In the genomic region with DNA sequence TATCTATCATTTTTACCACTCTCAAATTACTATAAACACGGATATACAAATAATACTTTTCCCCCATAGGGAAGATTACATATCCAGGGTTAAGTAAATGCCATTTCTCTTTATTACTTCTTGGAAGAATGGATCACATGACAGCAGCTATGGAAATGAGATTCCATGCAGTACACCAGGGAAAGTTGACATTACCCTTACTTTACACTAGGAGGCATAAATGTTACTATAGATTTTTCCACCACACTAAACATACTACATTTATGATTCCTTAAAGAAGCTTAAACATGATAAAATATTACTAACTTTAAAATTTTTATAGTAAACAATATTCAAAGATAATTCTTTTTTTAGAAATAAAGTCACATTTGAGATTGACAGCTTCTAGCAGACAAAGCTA, we compare ENCODE assay signal across 8 cellular contexts.
A peak's percentile ranks its signal among the peaks of the same experiment; 100 is the strongest.
DNase-seq lines count a peak whose midpoint lies in the region; ATAC-seq, FAIRE-seq and TF ChIP-seq lines count a peak whose summit lies in the region.
"Had no signal": no experiment of that assay in that cellular context is flagged by ENCODE, and none has a peak within 500 bp of the region (broad histone marks: within the 10 kb centered on the region; RNA-seq: fewer than 3 reads in every experiment).

No MANE protein-coding gene starts in this region.

- H3K4me2 ChIP-seq in KMS-11: no peak overlapping the region

- H2AFZ ChIP-seq in KMS-11 (ENCODE audit: low read depth): no peak overlapping the region

- no peak overlapping the region for H3K27ac ChIP-seq in KMS-11

- no peaks in the 10 kb centered on the region for H3K36me3 ChIP-seq in KMS-11 (ENCODE audit: insufficient read depth)

- no peak overlapping the region for H3K9ac ChIP-seq in KMS-11

- ATAC-seq in GM18520 (IDR thresholded peaks at IDR 0.05; ENCODE audit: unreplicated experiment): peak; percentile 53

- peak; percentile 7 to 35 for DNase-seq in T47D (ENCODE audit: low read depth in 1 of 2, low spot score in 1 of 2)
- peak; percentile 28 for DNase-seq in non-pigmented ciliary epithelial cell (ENCODE audit: low read depth)
- no peak for DNase-seq in frontal cortex (ENCODE audit: low spot score in 2 of 2)
- no peak for DNase-seq in activated gamma-delta T cell (lab: John Stamatoyannopoulos, UW)
- DNase-seq in activated naive CD4-positive, alpha-beta T cell (lab: John Stamatoyannopoulos, UW): no peak
- DNase-seq: naive B cell had no signal

- H3K27me3 ChIP-seq in KMS-11 (ENCODE audit: insufficient read depth, low read depth): no peaks in the 10 kb centered on the region

- FAIRE-seq in frontal cortex (lab: Jason Lieb, UNC): no peak

- no peaks in the 10 kb centered on the region for H3K79me2 ChIP-seq in KMS-11 (ENCODE audit: insufficient read depth, low read depth)

- in situ Hi-C loops in T47D (cut with HindIII; ENCODE audit: low pct_unique_long_range_greater_than_20kb, low sequenced_read_pairs): no loop called here

- no peaks in the 10 kb centered on the region for H3K4me1 ChIP-seq in KMS-11 (ENCODE audit: low read depth, poor library complexity, severe bottlenecking)

- H3K4me3 ChIP-seq in KMS-11 (IDR thresholded peaks at IDR 0.05; ENCODE audit: insufficient read depth, low read depth, low read length): no peak overlapping the region

- TF ChIP-seq CTCF in KMS-11 (conservative IDR thresholded peaks at IDR 0.05; ENCODE audit: low read depth, low read length): peak; percentile 17; the same call in 1 of the 2 replicates

- H4K20me1 ChIP-seq in KMS-11 (ENCODE audit: insufficient read depth): no peaks in the 10 kb centered on the region

Comparison
In these comparisons a context has a peak if more than half of its experiments do, and no peak if none do; other contexts are left out.
1. DNase-seq: peak in T47D (2 of 2) and non-pigmented ciliary epithelial cell (single experiment); none in frontal cortex (0 of 2), activated gamma-delta T cell (single experiment) and activated naive CD4-positive, alpha-beta T cell (0 of 4).